In the genomic region with DNA sequence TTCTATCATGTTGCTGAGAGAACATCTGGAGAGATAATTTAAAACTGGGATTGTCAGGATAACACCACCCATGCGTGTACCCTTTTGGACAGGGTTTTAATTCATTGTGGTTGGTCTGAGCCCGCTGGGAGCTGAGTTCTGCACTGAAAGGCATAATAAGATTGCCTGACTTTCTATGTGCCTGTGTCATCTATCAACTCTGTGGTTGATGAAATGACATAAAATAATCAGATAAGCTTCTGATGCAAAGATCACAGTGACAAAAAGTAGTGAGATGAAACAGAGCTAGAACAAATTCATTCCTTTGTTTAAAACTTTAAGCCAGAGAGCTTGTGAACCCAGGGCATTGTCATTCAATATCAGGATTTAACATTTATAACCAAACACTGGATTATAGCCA, we compare ENCODE assay signal across 1 cellular context.
TF ChIP-seq lines count a peak whose summit lies in the region.

No MANE protein-coding gene starts in this region.

TF ChIP-seq in GM23338, 12 proteins besides CTCF, POLR2A, EP300 and RAD21 (continued from another document):
- TF ChIP-seq ZNF462 (CRISPR knock-in tag; IDR thresholded peaks at IDR 0.05) (no peak), STAT1 (IDR thresholded peaks at IDR 0.05; ENCODE audit: unreplicated experiment) (no peak), POLR2AphosphoS5 (IDR thresholded peaks at IDR 0.05; ENCODE audit: low read depth) (no peak), CREB1 (CRISPR knock-in tag; IDR thresholded peaks at IDR 0.05; ENCODE audit: low read depth) (no peak)
